In the genomic region with DNA sequence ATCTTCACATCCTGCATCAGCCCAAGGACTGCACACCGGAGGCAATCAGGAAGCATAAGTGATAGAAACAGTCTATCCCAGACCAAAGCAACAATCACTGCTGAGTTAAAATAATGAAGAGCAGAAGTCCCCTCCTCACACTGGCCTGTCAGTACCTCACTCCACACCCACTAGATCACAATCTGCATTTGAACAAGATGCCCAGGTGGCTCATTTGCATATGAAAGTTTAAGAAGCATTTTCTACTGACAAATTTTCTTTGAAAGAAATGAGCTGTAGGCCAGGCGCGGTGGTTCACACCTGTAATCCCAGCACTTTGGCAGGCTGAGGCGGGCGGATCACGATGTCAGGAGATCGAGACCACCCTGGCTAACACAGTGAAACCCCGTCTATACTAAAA, we compare ENCODE assay signal across 15 cellular contexts.
A peak's percentile ranks its signal among the peaks of the same experiment; 100 is the strongest.
DNase-seq lines count a peak whose midpoint lies in the region; ATAC-seq and TF ChIP-seq lines count a peak whose summit lies in the region.
"Had no signal": no experiment of that assay in that cellular context is flagged by ENCODE, and none has a peak within 500 bp of the region (broad histone marks: within the 10 kb centered on the region; RNA-seq: fewer than 3 reads in every experiment).

No MANE protein-coding gene starts in this region.

- POLR2A ChIA-PET in activated CD4-positive, alpha-beta T cell treated with anti-CD3 and anti-CD28 coated beads for 36 hours (lab: Charles Lee) = no interaction called here

- CTCF ChIA-PET in activated CD4-positive, alpha-beta T cell treated with anti-CD3 and anti-CD28 coated beads for 36 hours (lab: Charles Lee) = interaction anchor here (0.8 to 1.6 kb wide), 3 partner anchors 13 to 370 kb away, joined by 3 to 5 read pairs (median 3); no protein-coding TSS in a partner anchor

- peaks cover 4% of the 10 kb centered on the region for H3K4me1 ChIP-seq in effector memory CD4-positive, alpha-beta T cell (ENCODE audit: control insufficient read depth, insufficient read depth, low read length, poor library complexity, severe bottlenecking)
- no peaks in the 10 kb centered on the region for H3K4me1 ChIP-seq in sigmoid colon
- H3K4me1 ChIP-seq: Caco-2 had no signal

- H3K9me3 ChIP-seq in effector memory CD4-positive, alpha-beta T cell (ENCODE audit: control insufficient read depth, low read length) = no peaks in the 10 kb centered on the region
- H3K9me3 ChIP-seq in sigmoid colon = no peaks in the 10 kb centered on the region
- H3K9me3 ChIP-seq: Caco-2 had no signal

- H3K9me3 Mint-ChIP-seq in activated CD4-positive, alpha-beta T cell treated with anti-CD3 and anti-CD28 coated beads for 36 hours (ENCODE audit: low read depth) = no peaks in the 10 kb centered on the region

- no peak overlapping the region for H3K4me3 ChIP-seq in H7 (ENCODE audit: insufficient read depth, low read depth, low read length)
- H3K4me3 ChIP-seq in effector memory CD4-positive, alpha-beta T cell (ENCODE audit: insufficient read depth, low read depth, low read length, poor library complexity, severe bottlenecking) = no peak overlapping the region
- H3K4me3 ChIP-seq in sigmoid colon = no peak overlapping the region

- H3K27ac ChIP-seq in effector memory CD4-positive, alpha-beta T cell (ENCODE audit: insufficient read depth, low read length, poor library complexity, severe bottlenecking) = peak overlapping the region; percentile 31
- H3K27ac ChIP-seq in sigmoid colon = no peak overlapping the region
- H3K27ac ChIP-seq: KMS-11 had no signal

- TF ChIP-seq CTCF in sigmoid colon (IDR thresholded peaks at IDR 0.05) = no peak

- intact Hi-C loops in activated CD4-positive, alpha-beta T cell treated with anti-CD3 and anti-CD28 coated beads for 36 hours (cut with DNase I, micrococcal nuclease) = no loop called here
- intact Hi-C loops in sigmoid colon (cut with DNase I) = no loop called here

- H3K27ac Mint-ChIP-seq in activated CD4-positive, alpha-beta T cell treated with anti-CD3 and anti-CD28 coated beads for 36 hours = peak overlapping the region; percentile 24

- no peak for TF ChIP-seq POLR2A in sigmoid colon (IDR thresholded peaks at IDR 0.05)

- H3K27me3 ChIP-seq in H7 (ENCODE audit: control insufficient read depth, insufficient read depth, low read length) = no peaks in the 10 kb centered on the region
- H3K27me3 ChIP-seq in effector memory CD4-positive, alpha-beta T cell (replicated peaks; ENCODE audit: control insufficient read depth, insufficient read depth, low read length, poor library complexity, severe bottlenecking) = no peaks in the 10 kb centered on the region
- no peaks in the 10 kb centered on the region for H3K27me3 ChIP-seq in sigmoid colon

- no peak for DNase-seq in activated CD4-positive, alpha-beta T cell treated with anti-CD3 and anti-CD28 coated beads for 36 hours
- no peak for DNase-seq in activated CD4-positive, alpha-beta T cell treated with anti-CD3 and anti-CD28 coated beads for 1 hour
- peak; percentile 66 for DNase-seq in H7
- DNase-seq in effector memory CD4-positive, alpha-beta T cell = no peak
- DNase-seq in iPS-NIHi11 (ENCODE audit: low spot score) = peak; percentile 39
- no peak for DNase-seq in sigmoid colon
- DNase-seq in NCI-H510A (lab: John Stamatoyannopoulos, UW) = no peak
- DNase-seq: C1 segment of cervical spinal cord, Caco-2, NCI-H1092, NCI-H2107, NCI-H345, NCI-H69 had no signal

- no peak for ATAC-seq in activated CD4-positive, alpha-beta T cell treated with anti-CD3 and anti-CD28 coated beads for 36 hours
- ATAC-seq in GM21390 (IDR thresholded peaks at IDR 0.05; ENCODE audit: unreplicated experiment) = no peak

- no peak overlapping the region for H3K4me3 Mint-ChIP-seq in activated CD4-positive, alpha-beta T cell treated with anti-CD3 and anti-CD28 coated beads for 36 hours

- 94 to 97% methylated on average over 8 of the region's 8 CpGs for WGBS in sigmoid colon, 2 donors

- peaks cover 37% of the 10 kb centered on the region for H3K36me3 Mint-ChIP-seq in activated CD4-positive, alpha-beta T cell treated with anti-CD3 and anti-CD28 coated beads for 36 hours (ENCODE audit: low read depth)

- H3K36me3 ChIP-seq in H7 (replicated peaks; ENCODE audit: control insufficient read depth, insufficient read depth, low read length) (no peaks in the 10 kb centered on the region; the same call in 1 of the 2 replicates), sigmoid colon (peaks cover 0 to 73% (median 5%) of the 10 kb centered on the region in 4 donors)
- peaks cover 18% of the 10 kb centered on the region for H3K36me3 ChIP-seq in effector memory CD4-positive, alpha-beta T cell (ENCODE audit: control insufficient read depth, insufficient read depth, low read length)

- no peak for TF ChIP-seq EP300 in sigmoid colon (IDR thresholded peaks at IDR 0.05)

- H3K4me1 Mint-ChIP-seq in activated CD4-positive, alpha-beta T cell treated with anti-CD3 and anti-CD28 coated beads for 36 hours = peaks cover 21% of the 10 kb centered on the region

- H3K27me3 Mint-ChIP-seq in activated CD4-positive, alpha-beta T cell treated with anti-CD3 and anti-CD28 coated beads for 36 hours = no peaks in the 10 kb centered on the region

Comparison
In these comparisons a context has a peak if more than half of its experiments do, and no peak if none do; other contexts are left out.
1. DNase-seq: peak in H7 (single experiment) and iPS-NIHi11 (single experiment); none in activated CD4-positive, alpha-beta T cell treated with anti-CD3 and anti-CD28 coated beads for 36 hours (single experiment), activated CD4-positive, alpha-beta T cell treated with anti-CD3 and anti-CD28 coated beads for 1 hour (single experiment), effector memory CD4-positive, alpha-beta T cell (0 of 3), sigmoid colon (single experiment) and NCI-H510A (single experiment).